Comparison of ENCODE assay signal across 15 cellular contexts in genomic region chr6:160837146-160837545, GRCh38.
DNase-seq lines count a peak whose midpoint lies in the region; ATAC-seq lines count a peak whose summit lies in the region.
"Had no signal": no experiment of that assay in that cellular context is flagged by ENCODE, and none has a peak within 500 bp of the region (broad histone marks: within the 10 kb centered on the region; RNA-seq: fewer than 3 reads in every experiment).

No MANE protein-coding gene starts in this region.

- no peaks in the 10 kb centered on the region for H3K9me3 Mint-ChIP-seq in memory B cell

- ATAC-seq in Right ventricle myocardium inferior, result no peak
- ATAC-seq in left cardiac atrium, result no peak
- peak; percentile 26 for ATAC-seq in memory B cell (ENCODE audit: low read depth)
- ATAC-seq in GM19395 (IDR thresholded peaks at IDR 0.05; ENCODE audit: unreplicated experiment), result no peak
- ATAC-seq: PC-3 had no signal

- no peak overlapping the region for H3K27ac Mint-ChIP-seq in memory B cell

- H3K36me3 Mint-ChIP-seq in memory B cell, result no peaks in the 10 kb centered on the region

- H3K4me3 Mint-ChIP-seq in memory B cell, result no peak overlapping the region

- DNase-seq in Right ventricle myocardium inferior (ENCODE audit: missing footprints), result peak; percentile 42
- DNase-seq in left cardiac atrium, result no peak
- DNase-seq in cerebellum (ENCODE audit: low spot score), result peak; percentile 45
- DNase-seq in memory B cell (ENCODE audit: low spot score in 2 of 2), result no peak
- DNase-seq in activated effector memory CD4-positive, alpha-beta T cell treated with anti-CD3 and anti-CD28 coated beads, Interleukin-2, amount 50 U/mL, for 16 hours, result no peak
- DNase-seq in UCSD-AML1 (lab: John Stamatoyannopoulos, UW; ENCODE audit: unreplicated experiment), result no peak
- DNase-seq in retina, result no peak
- DNase-seq: DMS153, GM23248, MG63, NCI-H1105 treated with DMSO at 0.1 percent for 48 hours, NCI-H2029, NCI-H526 treated with DMSO at 0.1 percent for 48 hours, PC-3 had no signal

- no peaks in the 10 kb centered on the region for H3K4me1 Mint-ChIP-seq in memory B cell

- intact Hi-C loops in Right ventricle myocardium inferior (cut with DNase I) (no loop called here), left cardiac atrium (cut with DNase I) (no loop called here)

- no peaks in the 10 kb centered on the region for H3K27me3 Mint-ChIP-seq in memory B cell

Comparison
In these comparisons a context has a peak if more than half of its experiments do, and no peak if none do; other contexts are left out.
1. DNase-seq: peak in Right ventricle myocardium inferior (single experiment) and cerebellum (single experiment); none in left cardiac atrium (single experiment), memory B cell (0 of 2), activated effector memory CD4-positive, alpha-beta T cell treated with anti-CD3 and anti-CD28 coated beads, Interleukin-2, amount 50 U/mL, for 16 hours (single experiment), UCSD-AML1 (single experiment) and retina (single experiment).